ENCODE assay signal across 1 cellular context in genomic region chr16:75421820-75422126, GRCh38.
TF ChIP-seq lines count a peak whose summit lies in the region.

No MANE protein-coding gene starts in this region.

TF ChIP-seq in A549, 52 proteins besides CTCF, POLR2A, EP300 and RAD21 (continued from another document):
- TF ChIP-seq, protein P1, sequence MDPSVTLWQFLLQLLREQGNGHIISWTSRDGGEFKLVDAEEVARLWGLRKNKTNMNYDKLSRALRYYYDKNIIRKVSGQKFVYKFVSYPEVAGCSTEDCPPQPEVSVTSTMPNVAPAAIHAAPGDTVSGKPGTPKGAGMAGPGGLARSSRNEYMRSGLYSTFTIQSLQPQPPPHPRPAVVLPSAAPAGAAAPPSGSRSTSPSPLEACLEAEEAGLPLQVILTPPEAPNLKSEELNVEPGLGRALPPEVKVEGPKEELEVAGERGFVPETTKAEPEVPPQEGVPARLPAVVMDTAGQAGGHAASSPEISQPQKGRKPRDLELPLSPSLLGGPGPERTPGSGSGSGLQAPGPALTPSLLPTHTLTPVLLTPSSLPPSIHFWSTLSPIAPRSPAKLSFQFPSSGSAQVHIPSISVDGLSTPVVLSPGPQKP (IDR thresholded peaks at IDR 0.05; ENCODE audit: low read depth, low read length) = no peak
- TF ChIP-seq HOXB5 (CRISPR knock-in tag; IDR thresholded peaks at IDR 0.05) (no peak), TFCP2L1 (CRISPR knock-in tag; IDR thresholded peaks at IDR 0.05) (no peak), ZC3H11A (IDR thresholded peaks at IDR 0.05) (no peak), NR3C1 (IDR thresholded peaks at IDR 0.05) (no peak)
- TF ChIP-seq, protein P2, sequence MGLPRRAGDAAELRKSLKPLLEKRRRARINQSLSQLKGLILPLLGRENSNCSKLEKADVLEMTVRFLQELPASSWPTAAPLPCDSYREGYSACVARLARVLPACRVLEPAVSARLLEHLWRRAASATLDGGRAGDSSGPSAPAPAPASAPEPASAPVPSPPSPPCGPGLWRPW (IDR thresholded peaks at IDR 0.05) = no peak
- TF ChIP-seq, protein P3, sequence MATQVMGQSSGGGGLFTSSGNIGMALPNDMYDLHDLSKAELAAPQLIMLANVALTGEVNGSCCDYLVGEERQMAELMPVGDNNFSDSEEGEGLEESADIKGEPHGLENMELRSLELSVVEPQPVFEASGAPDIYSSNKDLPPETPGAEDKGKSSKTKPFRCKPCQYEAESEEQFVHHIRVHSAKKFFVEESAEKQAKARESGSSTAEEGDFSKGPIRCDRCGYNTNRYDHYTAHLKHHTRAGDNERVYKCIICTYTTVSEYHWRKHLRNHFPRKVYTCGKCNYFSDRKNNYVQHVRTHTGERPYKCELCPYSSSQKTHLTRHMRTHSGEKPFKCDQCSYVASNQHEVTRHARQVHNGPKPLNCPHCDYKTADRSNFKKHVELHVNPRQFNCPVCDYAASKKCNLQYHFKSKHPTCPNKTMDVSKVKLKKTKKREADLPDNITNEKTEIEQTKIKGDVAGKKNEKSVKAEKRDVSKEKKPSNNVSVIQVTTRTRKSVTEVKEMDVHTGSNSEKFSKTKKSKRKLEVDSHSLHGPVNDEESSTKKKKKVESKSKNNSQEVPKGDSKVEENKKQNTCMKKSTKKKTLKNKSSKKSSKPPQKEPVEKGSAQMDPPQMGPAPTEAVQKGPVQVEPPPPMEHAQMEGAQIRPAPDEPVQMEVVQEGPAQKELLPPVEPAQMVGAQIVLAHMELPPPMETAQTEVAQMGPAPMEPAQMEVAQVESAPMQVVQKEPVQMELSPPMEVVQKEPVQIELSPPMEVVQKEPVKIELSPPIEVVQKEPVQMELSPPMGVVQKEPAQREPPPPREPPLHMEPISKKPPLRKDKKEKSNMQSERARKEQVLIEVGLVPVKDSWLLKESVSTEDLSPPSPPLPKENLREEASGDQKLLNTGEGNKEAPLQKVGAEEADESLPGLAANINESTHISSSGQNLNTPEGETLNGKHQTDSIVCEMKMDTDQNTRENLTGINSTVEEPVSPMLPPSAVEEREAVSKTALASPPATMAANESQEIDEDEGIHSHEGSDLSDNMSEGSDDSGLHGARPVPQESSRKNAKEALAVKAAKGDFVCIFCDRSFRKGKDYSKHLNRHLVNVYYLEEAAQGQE (IDR thresholded peaks at IDR 0.05) = no peak
- TF ChIP-seq, protein P4, sequence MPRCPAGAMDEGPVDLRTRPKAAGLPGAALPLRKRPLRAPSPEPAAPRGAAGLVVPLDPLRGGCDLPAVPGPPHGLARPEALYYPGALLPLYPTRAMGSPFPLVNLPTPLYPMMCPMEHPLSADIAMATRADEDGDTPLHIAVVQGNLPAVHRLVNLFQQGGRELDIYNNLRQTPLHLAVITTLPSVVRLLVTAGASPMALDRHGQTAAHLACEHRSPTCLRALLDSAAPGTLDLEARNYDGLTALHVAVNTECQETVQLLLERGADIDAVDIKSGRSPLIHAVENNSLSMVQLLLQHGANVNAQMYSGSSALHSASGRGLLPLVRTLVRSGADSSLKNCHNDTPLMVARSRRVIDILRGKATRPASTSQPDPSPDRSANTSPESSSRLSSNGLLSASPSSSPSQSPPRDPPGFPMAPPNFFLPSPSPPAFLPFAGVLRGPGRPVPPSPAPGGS (IDR thresholded peaks at IDR 0.05) = no peak
